8 cellular contexts compared by ENCODE assay signal in the genomic region with DNA sequence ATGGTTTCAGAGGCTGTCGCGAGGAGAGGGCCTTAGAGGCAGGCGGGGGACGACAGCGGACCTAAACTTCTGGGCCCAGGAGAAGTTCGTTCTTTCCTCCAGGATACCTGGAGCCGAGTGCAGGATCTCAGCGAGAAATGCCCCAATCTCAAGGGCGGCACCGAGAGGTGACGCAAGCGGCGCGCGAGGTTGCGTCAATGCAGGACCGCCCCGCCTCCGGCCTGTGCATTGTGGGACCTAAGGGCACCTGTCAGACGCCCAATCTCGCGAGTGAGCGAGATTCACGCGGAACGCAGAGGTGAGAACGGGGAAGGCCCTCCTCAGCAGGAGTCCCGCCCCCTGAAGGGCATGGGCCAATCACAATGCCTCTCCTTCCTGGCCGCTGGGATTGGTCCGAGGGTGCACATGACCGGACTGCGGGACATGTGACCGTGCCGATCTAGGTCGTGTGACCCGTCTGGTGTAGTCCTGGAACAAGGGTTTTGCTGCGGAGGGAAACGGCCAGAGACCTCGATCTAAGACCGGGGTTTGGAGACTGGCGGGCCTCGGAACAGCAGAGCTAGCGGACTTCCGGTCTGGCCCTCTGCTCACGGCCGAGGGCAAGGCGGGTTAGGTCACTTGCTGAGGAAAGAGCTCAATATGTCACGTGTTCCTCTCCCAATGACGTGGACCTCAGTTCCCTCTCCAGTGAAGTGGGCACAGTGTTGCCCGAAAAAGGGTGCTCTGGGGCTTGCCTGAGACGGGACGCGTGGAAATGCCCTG. TPM values are rescaled to one million over a fixed set of nuclear protein-coding genes. Genes with fewer than 3 reads are reported as not detected.
DNase-seq lines count a peak whose midpoint lies in the region; ATAC-seq and TF ChIP-seq lines count a peak whose summit lies in the region.

No MANE protein-coding gene starts in this region.

- H3K27ac Mint-ChIP-seq in T-helper 17 cell: peak overlapping the region; percentile 98

- peaks cover 13% of the 10 kb centered on the region for H3K4me1 Mint-ChIP-seq in T-helper 17 cell

- peak overlapping the region; percentile 87 for H3K4me3 ChIP-seq in left ventricle myocardium inferior
- H3K4me3 ChIP-seq in upper lobe of right lung: peak overlapping the region; percentile 93

- no peak for TF ChIP-seq CTCF in left ventricle myocardium inferior (IDR thresholded peaks at IDR 0.05; ENCODE audit: borderline replicate concordance)
- TF ChIP-seq CTCF in upper lobe of right lung (IDR thresholded peaks at IDR 0.05): no peak

- ATAC-seq in GM18499 (IDR thresholded peaks at IDR 0.05; ENCODE audit: insufficient read depth, unreplicated experiment) (peak; percentile 95), HG02938 (IDR thresholded peaks at IDR 0.05; ENCODE audit: unreplicated experiment) (peak; percentile 94), T-helper 17 cell (peak; percentile 97), upper lobe of right lung (peak; percentile 98)

- H3K27me3 Mint-ChIP-seq in T-helper 17 cell: peaks cover 36% of the 10 kb centered on the region

- intact Hi-C loops in left ventricle myocardium inferior (cut with micrococcal nuclease) (no loop called here), posterior vena cava (cut with DNase I) (no loop called here), upper lobe of right lung (cut with DNase I) (no loop called here)

- DNase-seq in NCI-H1694 treated with DMSO at 0.1 percent for 48 hours (lab: John Stamatoyannopoulos, UW) (peak; percentile 100), T-helper 17 cell (peak; percentile 97 to 99 (median 98)), left ventricle myocardium inferior (peak; percentile 100), posterior vena cava (ENCODE audit: low spot score) (peak; percentile 100), upper lobe of right lung (peak; percentile 100)

- H3K4me3 Mint-ChIP-seq in T-helper 17 cell: peak overlapping the region; percentile 95

- H3K27ac ChIP-seq in angular gyrus (ENCODE audit: low read depth, low read length) (peak overlapping the region; percentile 99), left ventricle myocardium inferior (replicated peaks) (peak overlapping the region; percentile 97), upper lobe of right lung (peak overlapping the region; percentile 98)

- H3K27me3 ChIP-seq in left ventricle myocardium inferior (ENCODE audit: low read depth) (no peaks in the 10 kb centered on the region), upper lobe of right lung (no peaks in the 10 kb centered on the region)

- H3K36me3 Mint-ChIP-seq in T-helper 17 cell (ENCODE audit: low read depth): no peaks in the 10 kb centered on the region

- H3K4me1 ChIP-seq in left ventricle myocardium inferior (peaks cover 26% of the 10 kb centered on the region), upper lobe of right lung (peaks cover 7% of the 10 kb centered on the region)

- H3K9me3 ChIP-seq in T-helper 17 cell (ENCODE audit: control insufficient read depth, low read length, poor library complexity, severe bottlenecking): no peaks in the 10 kb centered on the region
- H3K9me3 ChIP-seq in left ventricle myocardium inferior (replicated peaks): no peaks in the 10 kb centered on the region
- no peaks in the 10 kb centered on the region for H3K9me3 ChIP-seq in upper lobe of right lung

- H3K36me3 ChIP-seq in left ventricle myocardium inferior (no peaks in the 10 kb centered on the region), upper lobe of right lung (no peaks in the 10 kb centered on the region)

RNA-seq across cellular contexts. Expression of a gene that starts 16.3 kb away (rescaled TPM):
- 100 to 1,000 TPM; 318 to 366 TPM for total RNA-seq in T-helper 17 cell
- total RNA-seq in left ventricle myocardium inferior: 402 TPM
- 100 to 1,000 TPM; 421 to 510 TPM for total RNA-seq in posterior vena cava
- 432 TPM for total RNA-seq in upper lobe of right lung

Comparison
In these comparisons a context has a peak if more than half of its experiments do, and no peak if none do; other contexts are left out.
1. Peak in every context shown above with its lines: DNase-seq, ATAC-seq, H3K4me3 ChIP-seq and H3K27ac ChIP-seq.